21 cellular contexts compared by ENCODE assay signal in the genomic region with DNA sequence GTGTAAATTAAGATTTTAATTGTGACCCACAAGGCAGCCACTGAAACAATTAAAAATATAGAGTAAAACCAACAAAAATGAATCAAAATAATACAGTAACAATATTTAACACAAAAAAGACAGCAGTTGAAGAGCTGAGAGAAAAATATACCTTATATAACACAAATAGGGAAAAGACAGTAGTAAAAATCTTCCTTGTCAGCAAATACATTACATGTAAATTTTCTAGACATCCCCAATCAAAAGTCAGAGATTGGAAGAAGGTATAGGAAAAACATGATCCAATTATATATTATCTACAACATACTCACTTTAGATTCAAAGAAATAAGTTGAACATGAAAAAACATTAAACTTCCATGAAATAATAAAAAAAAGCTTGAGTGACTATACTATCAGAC.
DNase-seq lines count a peak whose midpoint lies in the region; ATAC-seq, FAIRE-seq and TF ChIP-seq lines count a peak whose summit lies in the region.
"Had no signal": no experiment of that assay in that cellular context is flagged by ENCODE, and none has a peak within 500 bp of the region (broad histone marks: within the 10 kb centered on the region; RNA-seq: fewer than 3 reads in every experiment).

No MANE protein-coding gene starts in this region.

- no peak for TF ChIP-seq CTCF in MCF 10A (IDR thresholded peaks at IDR 0.05; ENCODE audit: unreplicated experiment)
- TF ChIP-seq CTCF in mammary epithelial cell (conservative IDR thresholded peaks at IDR 0.05 in 1 of 2, IDR thresholded peaks at IDR 0.05 in 1 of 2; ENCODE audit: extremely low read depth in 1 of 2, insufficient read depth in 1 of 2, low read depth in 1 of 2, low read length in 2 of 2), result no peak
- TF ChIP-seq CTCF in SU-DHL-6 (IDR thresholded peaks at IDR 0.05; ENCODE audit: insufficient read depth, low read length, poor library complexity, severe bottlenecking), result no peak
- TF ChIP-seq CTCF in pancreas (IDR thresholded peaks at IDR 0.05), result no peak
- no peak for TF ChIP-seq CTCF in CD14-positive monocyte (IDR thresholded peaks at IDR 0.05)

- ATAC-seq in pancreas, result no peak
- ATAC-seq in SK-N-SH treated with all-trans-retinoic acid at 6 μM for 48 hours, result no peak
- ATAC-seq in HG02973 (IDR thresholded peaks at IDR 0.05; ENCODE audit: unreplicated experiment), result no peak
- ATAC-seq: CD8-positive, alpha-beta T cell had no signal

- no peaks in the 10 kb centered on the region for H3K36me3 ChIP-seq in mammary epithelial cell (ENCODE audit: insufficient read depth, low read length)
- no peaks in the 10 kb centered on the region for H3K36me3 ChIP-seq in Karpas-422 (ENCODE audit: insufficient read depth, low read length)
- H3K36me3 ChIP-seq in SU-DHL-6 (ENCODE audit: low read length), result no peaks in the 10 kb centered on the region
- no peaks in the 10 kb centered on the region for H3K36me3 ChIP-seq in pancreas
- H3K36me3 ChIP-seq: HAP-1 had no signal

- CTCF ChIA-PET in MCF 10A (lab: Yijun Ruan, JAX) (no interaction called here), mammary epithelial cell (lab: Charles Lee; ENCODE audit: low non-redundant PET) (no interaction called here)

- no peak overlapping the region for H3K9ac ChIP-seq in mammary epithelial cell (ENCODE audit: insufficient read depth, low read length)
- H3K9ac ChIP-seq in Karpas-422 (ENCODE audit: low read length), result no peak overlapping the region
- no peak overlapping the region for H3K9ac ChIP-seq in SU-DHL-6 (ENCODE audit: low read length)

- H3K79me2 ChIP-seq in mammary epithelial cell (ENCODE audit: insufficient read depth, low read length), result no peaks in the 10 kb centered on the region
- no peaks in the 10 kb centered on the region for H3K79me2 ChIP-seq in Karpas-422 (ENCODE audit: low read length)
- H3K79me2 ChIP-seq in SU-DHL-6 (ENCODE audit: insufficient read depth, low read length), result no peaks in the 10 kb centered on the region

- POLR2A ChIA-PET in MCF 10A (lab: Yijun Ruan, JAX), result no interaction called here

- no peaks in the 10 kb centered on the region for H3F3A ChIP-seq in SU-DHL-6 (ENCODE audit: insufficient read depth)

- H3K9me2 ChIP-seq in Karpas-422 (replicated peaks; ENCODE audit: insufficient read depth, low read length), result no peaks in the 10 kb centered on the region
- H3K9me2 ChIP-seq in SU-DHL-6 (replicated peaks; ENCODE audit: insufficient read depth, low read length), result no peaks in the 10 kb centered on the region

- H3K4me3 Mint-ChIP-seq in MCF 10A (ENCODE audit: unreplicated experiment) (no peak overlapping the region), CD14-positive monocyte (no peak overlapping the region)
- H3K4me3 Mint-ChIP-seq: CD4-positive, CD25-positive, alpha-beta regulatory T cell; CD8-positive, alpha-beta T cell; HFFc6 had no signal

- peak; percentile 59 for FAIRE-seq in pancreas (lab: Jason Lieb, UNC)
- FAIRE-seq: GM12892, H54 had no signal

- H3K27me3 ChIP-seq in mammary epithelial cell (ENCODE audit: insufficient read depth, low read length), result no peaks in the 10 kb centered on the region
- H3K27me3 ChIP-seq in Karpas-422 (ENCODE audit: low read length), result no peaks in the 10 kb centered on the region
- no peaks in the 10 kb centered on the region for H3K27me3 ChIP-seq in SU-DHL-6 (ENCODE audit: low read length)
- no peaks in the 10 kb centered on the region for H3K27me3 ChIP-seq in pancreas

- no peak overlapping the region for H3K27ac ChIP-seq in mammary epithelial cell (ENCODE audit: insufficient read depth, low read depth, low read length)
- no peak overlapping the region for H3K27ac ChIP-seq in Karpas-422 (ENCODE audit: low read length)
- no peak overlapping the region for H3K27ac ChIP-seq in SU-DHL-6 (ENCODE audit: low read depth, low read length)
- no peak overlapping the region for H3K27ac ChIP-seq in pancreas
- H3K27ac ChIP-seq: 22Rv1 had no signal

- no peaks in the 10 kb centered on the region for H3K4me1 ChIP-seq in mammary epithelial cell (ENCODE audit: insufficient read depth, low read length)
- H3K4me1 ChIP-seq in Karpas-422 (ENCODE audit: low read length), result peaks cover 12% of the 10 kb centered on the region
- H3K4me1 ChIP-seq in pancreas, result no peaks in the 10 kb centered on the region
- H3K4me1 ChIP-seq: Caco-2, HAP-1 had no signal

- dilution Hi-C loops in mammary epithelial cell (cut with HindIII; ENCODE audit: low sequenced_read_pairs), result no loop called here

- in situ Hi-C loops in mammary epithelial cell (cut with MboI; ENCODE audit: low sequenced_read_pairs in 2 of 2), result no loop called here

- H4K20me1 ChIP-seq in mammary epithelial cell (ENCODE audit: insufficient read depth, low read length) (no peaks in the 10 kb centered on the region), Karpas-422 (ENCODE audit: insufficient read depth, low read depth, low read length) (no peaks in the 10 kb centered on the region), SU-DHL-6 (ENCODE audit: low read depth, low read length) (no peaks in the 10 kb centered on the region)

- H3K4me2 ChIP-seq in mammary epithelial cell (ENCODE audit: insufficient read depth, low read depth, low read length) (no peak overlapping the region), Karpas-422 (ENCODE audit: low read depth, low read length, poor library complexity, severe bottlenecking) (no peak overlapping the region), SU-DHL-6 (ENCODE audit: low read depth, low read length, poor library complexity, severe bottlenecking) (no peak overlapping the region)

- no peak overlapping the region for H3K4me3 ChIP-seq in mammary epithelial cell (replicated peaks in 1 of 3; ENCODE audit: insufficient read depth in 1 of 3, low read depth in 2 of 3, low read length in 3 of 3)
- no peak overlapping the region for H3K4me3 ChIP-seq in Karpas-422 (ENCODE audit: low read length)
- no peak overlapping the region for H3K4me3 ChIP-seq in SU-DHL-6 (ENCODE audit: insufficient read depth, low read length, poor library complexity, severe bottlenecking)
- H3K4me3 ChIP-seq in pancreas, result no peak overlapping the region
- H3K4me3 ChIP-seq: HAP-1 had no signal

- H3K27me3 Mint-ChIP-seq in MCF 10A (ENCODE audit: insufficient read depth, unreplicated experiment) (no peaks in the 10 kb centered on the region), CD14-positive monocyte (ENCODE audit: low read depth in 3 of 3) (peaks cover 0 to 3% (median 0%) of the 10 kb centered on the region in 3 donors)
- H3K27me3 Mint-ChIP-seq: CD4-positive, CD25-positive, alpha-beta regulatory T cell had no signal

- no peak overlapping the region for H2AFZ ChIP-seq in mammary epithelial cell (ENCODE audit: low read depth, low read length)
- peak overlapping the region; percentile 33; the same call in 1 of the 2 replicates for H2AFZ ChIP-seq in Karpas-422 (ENCODE audit: low read length)
- H2AFZ ChIP-seq in SU-DHL-6 (ENCODE audit: low read depth, low read length, severe bottlenecking), result peak overlapping the region; percentile 13

- BruUV-seq in MCF 10A (replicated peaks; lab: Mats Ljungman, UMichigan) (no TSS peak), mammary epithelial cell (replicated peaks; lab: Mats Ljungman, UMichigan) (no TSS peak)

- H3K4me1 Mint-ChIP-seq in MCF 10A (ENCODE audit: insufficient read depth, unreplicated experiment) (peaks cover 13% of the 10 kb centered on the region), CD14-positive monocyte (no peaks in the 10 kb centered on the region)
- H3K4me1 Mint-ChIP-seq: CD4-positive, CD25-positive, alpha-beta regulatory T cell had no signal

- no peaks in the 10 kb centered on the region for H3K9me3 Mint-ChIP-seq in MCF 10A (ENCODE audit: unreplicated experiment)
- no peaks in the 10 kb centered on the region for H3K9me3 Mint-ChIP-seq in CD14-positive monocyte
- H3K9me3 Mint-ChIP-seq: HFFc6 had no signal

- no peaks in the 10 kb centered on the region for H3K9me3 ChIP-seq in mammary epithelial cell (replicated peaks; ENCODE audit: insufficient read depth, low read length)
- no peaks in the 10 kb centered on the region for H3K9me3 ChIP-seq in Karpas-422 (ENCODE audit: low read length)
- no peaks in the 10 kb centered on the region for H3K9me3 ChIP-seq in SU-DHL-6 (ENCODE audit: insufficient read depth, low read length)
- H3K9me3 ChIP-seq in pancreas, result no peaks in the 10 kb centered on the region
- H3K9me3 ChIP-seq: Caco-2, HAP-1 had no signal

- intact Hi-C loops in MCF 10A (cut with micrococcal nuclease) (loop anchor here (5.0 kb wide), 1 partner anchor 978 kb away; no protein-coding TSS in a partner anchor), mammary epithelial cell (cut with micrococcal nuclease) (loop anchor here (5.0 kb wide), 2 partner anchors 427 to 547 kb away; no protein-coding TSS in a partner anchor), pancreas (cut with DNase I) (no loop called here), CD14-positive monocyte (cut with micrococcal nuclease) (no loop called here)

- DNase-seq in MCF 10A (ENCODE audit: unreplicated experiment) (no peak), mammary epithelial cell (no peak), Karpas-422 (no peak), pancreas (no peak), CD14-positive monocyte (ENCODE audit: low spot score) (no peak)
- DNase-seq: ACHN; C1 segment of cervical spinal cord; Caco-2; CD4-positive, CD25-positive, alpha-beta regulatory T cell; CD8-positive, alpha-beta T cell; DMS153; DND-41; GOT3; HFFc6 had no signal

- H3K36me3 Mint-ChIP-seq in MCF 10A (ENCODE audit: insufficient read depth, unreplicated experiment), result no peaks in the 10 kb centered on the region
- H3K36me3 Mint-ChIP-seq in CD14-positive monocyte, result no peaks in the 10 kb centered on the region
- H3K36me3 Mint-ChIP-seq: CD4-positive, CD25-positive, alpha-beta regulatory T cell; CD8-positive, alpha-beta T cell had no signal

- H3K27ac Mint-ChIP-seq in MCF 10A (ENCODE audit: low read depth, unreplicated experiment) (peak overlapping the region; percentile 39), CD14-positive monocyte (no peak overlapping the region)
- H3K27ac Mint-ChIP-seq: CD4-positive, CD25-positive, alpha-beta regulatory T cell; CD8-positive, alpha-beta T cell; HFFc6 had no signal

TF ChIP-seq in SK-N-SH treated with all-trans-retinoic acid at 6 μM for 48 hours, 23 proteins besides CTCF, POLR2A, EP300 and RAD21:
- no peak for TF ChIP-seq ZNF70 (CRISPR knock-in tag; IDR thresholded peaks at IDR 0.05)
- TF ChIP-seq ISL1 (CRISPR knock-in tag; IDR thresholded peaks at IDR 0.05), result no peak

Comparison
In these comparisons a context has a peak if more than half of its experiments do, and no peak if none do; other contexts are left out.
1. intact Hi-C loops: an anchor here in MCF 10A (5.0 kb wide) and mammary epithelial cell (5.0 kb wide); none called in pancreas and CD14-positive monocyte.